Comparison of ENCODE assay signal across 19 cellular contexts in genomic region chr17:79478841-79479240, GRCh38.
DNase-seq lines count a peak whose midpoint lies in the region; FAIRE-seq and TF ChIP-seq lines count a peak whose summit lies in the region.
"Had no signal": no experiment of that assay in that cellular context is flagged by ENCODE, and none has a peak within 500 bp of the region (broad histone marks: within the 10 kb centered on the region; RNA-seq: fewer than 3 reads in every experiment).

No MANE protein-coding gene starts in this region.

- FAIRE-seq in H1 (lab: Jason Lieb, UNC) = no peak
- FAIRE-seq: D721Med, GM12892, GM18507, HepG2 had no signal

- H4K20me1 ChIP-seq in BLaER1 (no peaks in the 10 kb centered on the region), H1 (replicated peaks in 1 of 2; ENCODE audit: control insufficient read depth in 1 of 2, insufficient read depth in 2 of 2, low read length in 2 of 2) (no peaks in the 10 kb centered on the region)

- no peak for TF ChIP-seq POLR2A in H1 (IDR thresholded peaks at IDR 0.05; ENCODE audit: control extremely low read depth in 1 of 2, low read depth in 2 of 2, low read length in 2 of 2)

- POLR2A ChIA-PET in H1 (lab: Charles Lee; ENCODE audit: partially characterized antibody) = no interaction called here

- no peak overlapping the region for H2BK15ac ChIP-seq in H1 (ENCODE audit: low read length)

- no peak for TF ChIP-seq CTCF in H1 (IDR thresholded peaks at IDR 0.05; ENCODE audit: control extremely low read depth in 1 of 3, insufficient read depth in 1 of 3, low read depth in 1 of 3, low read length in 3 of 3)

- no peak overlapping the region for H2BK5ac ChIP-seq in H1 (ENCODE audit: low read depth, low read length)

- H4K91ac ChIP-seq in H1 (replicated peaks; ENCODE audit: insufficient read length, low read length) = no peak overlapping the region

- no peak overlapping the region for H4K5ac ChIP-seq in H1 (ENCODE audit: insufficient read length, low read depth, low read length)

- H3K36me3 ChIP-seq in BLaER1 (no peaks in the 10 kb centered on the region), H1 (ENCODE audit: control insufficient read depth in 2 of 4, insufficient read depth in 4 of 4, low read length in 3 of 4) (no peaks in the 10 kb centered on the region)

- H3K23me2 ChIP-seq in H1 (ENCODE audit: low read depth, low read length) = peaks cover 4% of the 10 kb centered on the region; the same call in 1 of the 2 replicates

- peaks cover 59% of the 10 kb centered on the region for H3K4me1 ChIP-seq in BLaER1
- H3K4me1 ChIP-seq in H1 (replicated peaks in 1 of 4; ENCODE audit: control insufficient read depth in 3 of 4, insufficient read depth in 4 of 4, low read length in 3 of 4) = peaks cover 0 to 6% (median 0%) of the 10 kb centered on the region in 4 experiments; a peak in 1 of 7 replicates

- no peak overlapping the region for H3K9ac ChIP-seq in BLaER1
- no peak overlapping the region for H3K9ac ChIP-seq in H1 (replicated peaks in 1 of 4; ENCODE audit: extremely low read depth in 1 of 4, low read depth in 3 of 4, low read length in 3 of 4)

- no peak overlapping the region for H3K18ac ChIP-seq in H1 (ENCODE audit: extremely low read depth, low read length)

- H3K14ac ChIP-seq in H1 (ENCODE audit: insufficient read length) = no peak overlapping the region

- H3K4me3 ChIP-seq in BLaER1 (no peak overlapping the region), H1 (ENCODE audit: extremely low read depth in 1 of 4, insufficient read depth in 2 of 4, low read depth in 3 of 4, low read length in 4 of 4) (no peak overlapping the region)
- H3K4me3 ChIP-seq: GM23338 had no signal

- DNase-seq in caudate nucleus (lab: John Stamatoyannopoulos, UW) (peak in 1 of 61 donors; percentile 73), H1 (ENCODE audit: low read depth in 1 of 2, low spot score in 2 of 2) (no peak), SW 1271 (lab: John Stamatoyannopoulos, UW) (no peak), NCI-H524 (lab: John Stamatoyannopoulos, UW) (no peak), GM19238 (ENCODE audit: insufficient read length, low spot score) (no peak), NCI-H2171 (lab: John Stamatoyannopoulos, UW) (no peak)
- DNase-seq: 8988T; Caco-2; CD4-positive, alpha-beta T cell; GDM1; H7; HFFc6 had no signal

- H3K79me1 ChIP-seq in H1 (ENCODE audit: low read depth, low read length) = no peaks in the 10 kb centered on the region

- H3K79me2 ChIP-seq in H1 (ENCODE audit: control insufficient read depth in 1 of 2, insufficient read depth in 2 of 2, low read length in 2 of 2) = no peaks in the 10 kb centered on the region

- TF ChIP-seq EP300 in H1 (IDR thresholded peaks at IDR 0.05; ENCODE audit: borderline replicate concordance in 1 of 2, low read depth in 2 of 2, low read length in 2 of 2) = no peak

- no peak overlapping the region for H2BK12ac ChIP-seq in H1 (ENCODE audit: low read depth, low read length)

- no peak overlapping the region for H2AK5ac ChIP-seq in H1 (ENCODE audit: low read depth, low read length)

- H3K27me3 ChIP-seq in BLaER1 (peaks cover 20% of the 10 kb centered on the region), H1 (replicated peaks in 1 of 4; ENCODE audit: control insufficient read depth in 3 of 4, extremely low read depth in 1 of 4, insufficient read depth in 3 of 4, low read length in 3 of 4) (peaks cover 0 to 4% (median 0%) of the 10 kb centered on the region in 4 experiments; a peak in 2 of 7 replicates)

- H4K8ac ChIP-seq in H1 (ENCODE audit: extremely low read depth, insufficient read depth, low read length) = peak overlapping the region; percentile 8; the same call in 1 of the 2 replicates

- TF ChIP-seq RAD21 in H1 (IDR thresholded peaks at IDR 0.05 in 1 of 2, conservative IDR thresholded peaks at IDR 0.05 in 1 of 2; ENCODE audit: low read depth in 2 of 2, low read length in 2 of 2) = no peak

- no peak overlapping the region for H2BK120ac ChIP-seq in H1 (replicated peaks; ENCODE audit: low read depth, low read length)

- no peak overlapping the region for H3K56ac ChIP-seq in H1 (replicated peaks; ENCODE audit: insufficient read length, low read depth, low read length)

- no peak overlapping the region for H3K23ac ChIP-seq in H1 (ENCODE audit: insufficient read length)

- CTCF ChIA-PET in H1 (lab: Charles Lee; ENCODE audit: partially characterized antibody) = interaction anchor here (0.6 to 2.2 kb wide), 3 partner anchors 28 to 391 kb away, joined by 3 to 6 read pairs (median 4); no protein-coding TSS in a partner anchor

- H3K4ac ChIP-seq in H1 (replicated peaks; ENCODE audit: insufficient read length, low read depth, low read length) = no peak overlapping the region

- peak overlapping the region; percentile 74 for H3K4me2 ChIP-seq in BLaER1
- H3K4me2 ChIP-seq in H1 (ENCODE audit: insufficient read depth in 1 of 2, low read depth in 2 of 2, low read length in 2 of 2) = no peak overlapping the region
- H3K4me2 ChIP-seq: GM23338 had no signal

- no peaks in the 10 kb centered on the region for H3K9me3 ChIP-seq in BLaER1
- H3K9me3 ChIP-seq in H1 (ENCODE audit: insufficient read depth in 2 of 2, low read depth in 1 of 2, low read length in 1 of 2) = no peaks in the 10 kb centered on the region
- H3K9me3 ChIP-seq: Caco-2 had no signal

- WGBS in H1 (ENCODE audit: extremely low coverage in 1 of 2, insufficient coverage in 1 of 2, insufficient read length in 1 of 2, insufficient replicate concordance in 2 of 2, low coverage in 1 of 2, low lambda C conversion rate in 2 of 2, missing lambda C conversion rate in 1 of 2), 2 experiments = 89% methylated on average over 8 of the region's 9 CpGs; no CpG with 5 or more reads in 1 of the 2 experiments

- H2BK20ac ChIP-seq in H1 (ENCODE audit: low read length) = no peak overlapping the region

- no peak overlapping the region for H3K27ac ChIP-seq in BLaER1
- H3K27ac ChIP-seq in caudate nucleus (ENCODE audit: low read depth, low read length) = peak overlapping the region; percentile 74
- H3K27ac ChIP-seq in H1 (ENCODE audit: low read depth, low read length) = no peak overlapping the region
- H3K27ac ChIP-seq: C4-2B had no signal

- no peak overlapping the region for H2AFZ ChIP-seq in H1 (ENCODE audit: low read length)
- H2AFZ ChIP-seq: GM23338 had no signal

TF ChIP-seq in H1, 55 proteins besides CTCF, POLR2A, EP300 and RAD21:
- no peak for TF ChIP-seq SIRT6 (IDR thresholded peaks at IDR 0.05; ENCODE audit: low read length)
- no peak for TF ChIP-seq TAF7 (optimal IDR thresholded peaks at IDR 0.05; ENCODE audit: borderline replicate concordance, low read depth, low read length)
- TF ChIP-seq BRCA1 (IDR thresholded peaks at IDR 0.05; ENCODE audit: low read depth, low read length) = no peak
- no peak for TF ChIP-seq TEAD4 (IDR thresholded peaks at IDR 0.05; ENCODE audit: low read depth, low read length)
- TF ChIP-seq TBP (IDR thresholded peaks at IDR 0.05; ENCODE audit: low read depth, low read length) = no peak
- TF ChIP-seq GTF2F1 (IDR thresholded peaks at IDR 0.05; ENCODE audit: borderline replicate concordance, low read depth, low read length) = no peak
- TF ChIP-seq ATF2 (IDR thresholded peaks at IDR 0.05; ENCODE audit: low read length) = no peak
- TF ChIP-seq ASH2L (IDR thresholded peaks at IDR 0.05; ENCODE audit: low read length) = no peak
- TF ChIP-seq SP4 (IDR thresholded peaks at IDR 0.05; ENCODE audit: low read length) = no peak
- TF ChIP-seq JUN (IDR thresholded peaks at IDR 0.05; ENCODE audit: low read depth, low read length) = no peak
